ENCODE assay signal across 1 cellular context in the genomic region with DNA sequence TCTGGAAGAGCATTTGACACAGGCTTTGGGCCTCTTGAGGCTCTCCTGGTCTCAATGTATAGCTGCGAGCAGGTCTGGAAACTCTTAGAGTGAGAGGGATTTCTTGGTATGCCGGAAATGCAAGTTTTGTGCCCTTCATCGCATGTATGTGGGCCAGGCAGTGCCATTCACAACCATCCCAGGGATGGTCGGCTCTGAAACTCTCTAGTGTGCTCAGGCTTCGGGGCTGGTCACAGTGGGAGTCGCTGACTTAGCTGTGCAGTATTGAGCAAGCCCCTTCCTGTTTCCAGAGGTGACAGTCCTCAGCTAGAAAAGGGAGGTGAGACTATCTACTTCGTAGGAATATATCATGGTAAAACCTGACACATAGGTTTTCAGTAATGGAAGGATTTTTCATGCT.
TF ChIP-seq lines count a peak whose summit lies in the region.

No MANE protein-coding gene starts in this region.

TF ChIP-seq in GM23338, 12 proteins besides CTCF, POLR2A, EP300 and RAD21 (continued from another document):
- TF ChIP-seq, protein P1, sequence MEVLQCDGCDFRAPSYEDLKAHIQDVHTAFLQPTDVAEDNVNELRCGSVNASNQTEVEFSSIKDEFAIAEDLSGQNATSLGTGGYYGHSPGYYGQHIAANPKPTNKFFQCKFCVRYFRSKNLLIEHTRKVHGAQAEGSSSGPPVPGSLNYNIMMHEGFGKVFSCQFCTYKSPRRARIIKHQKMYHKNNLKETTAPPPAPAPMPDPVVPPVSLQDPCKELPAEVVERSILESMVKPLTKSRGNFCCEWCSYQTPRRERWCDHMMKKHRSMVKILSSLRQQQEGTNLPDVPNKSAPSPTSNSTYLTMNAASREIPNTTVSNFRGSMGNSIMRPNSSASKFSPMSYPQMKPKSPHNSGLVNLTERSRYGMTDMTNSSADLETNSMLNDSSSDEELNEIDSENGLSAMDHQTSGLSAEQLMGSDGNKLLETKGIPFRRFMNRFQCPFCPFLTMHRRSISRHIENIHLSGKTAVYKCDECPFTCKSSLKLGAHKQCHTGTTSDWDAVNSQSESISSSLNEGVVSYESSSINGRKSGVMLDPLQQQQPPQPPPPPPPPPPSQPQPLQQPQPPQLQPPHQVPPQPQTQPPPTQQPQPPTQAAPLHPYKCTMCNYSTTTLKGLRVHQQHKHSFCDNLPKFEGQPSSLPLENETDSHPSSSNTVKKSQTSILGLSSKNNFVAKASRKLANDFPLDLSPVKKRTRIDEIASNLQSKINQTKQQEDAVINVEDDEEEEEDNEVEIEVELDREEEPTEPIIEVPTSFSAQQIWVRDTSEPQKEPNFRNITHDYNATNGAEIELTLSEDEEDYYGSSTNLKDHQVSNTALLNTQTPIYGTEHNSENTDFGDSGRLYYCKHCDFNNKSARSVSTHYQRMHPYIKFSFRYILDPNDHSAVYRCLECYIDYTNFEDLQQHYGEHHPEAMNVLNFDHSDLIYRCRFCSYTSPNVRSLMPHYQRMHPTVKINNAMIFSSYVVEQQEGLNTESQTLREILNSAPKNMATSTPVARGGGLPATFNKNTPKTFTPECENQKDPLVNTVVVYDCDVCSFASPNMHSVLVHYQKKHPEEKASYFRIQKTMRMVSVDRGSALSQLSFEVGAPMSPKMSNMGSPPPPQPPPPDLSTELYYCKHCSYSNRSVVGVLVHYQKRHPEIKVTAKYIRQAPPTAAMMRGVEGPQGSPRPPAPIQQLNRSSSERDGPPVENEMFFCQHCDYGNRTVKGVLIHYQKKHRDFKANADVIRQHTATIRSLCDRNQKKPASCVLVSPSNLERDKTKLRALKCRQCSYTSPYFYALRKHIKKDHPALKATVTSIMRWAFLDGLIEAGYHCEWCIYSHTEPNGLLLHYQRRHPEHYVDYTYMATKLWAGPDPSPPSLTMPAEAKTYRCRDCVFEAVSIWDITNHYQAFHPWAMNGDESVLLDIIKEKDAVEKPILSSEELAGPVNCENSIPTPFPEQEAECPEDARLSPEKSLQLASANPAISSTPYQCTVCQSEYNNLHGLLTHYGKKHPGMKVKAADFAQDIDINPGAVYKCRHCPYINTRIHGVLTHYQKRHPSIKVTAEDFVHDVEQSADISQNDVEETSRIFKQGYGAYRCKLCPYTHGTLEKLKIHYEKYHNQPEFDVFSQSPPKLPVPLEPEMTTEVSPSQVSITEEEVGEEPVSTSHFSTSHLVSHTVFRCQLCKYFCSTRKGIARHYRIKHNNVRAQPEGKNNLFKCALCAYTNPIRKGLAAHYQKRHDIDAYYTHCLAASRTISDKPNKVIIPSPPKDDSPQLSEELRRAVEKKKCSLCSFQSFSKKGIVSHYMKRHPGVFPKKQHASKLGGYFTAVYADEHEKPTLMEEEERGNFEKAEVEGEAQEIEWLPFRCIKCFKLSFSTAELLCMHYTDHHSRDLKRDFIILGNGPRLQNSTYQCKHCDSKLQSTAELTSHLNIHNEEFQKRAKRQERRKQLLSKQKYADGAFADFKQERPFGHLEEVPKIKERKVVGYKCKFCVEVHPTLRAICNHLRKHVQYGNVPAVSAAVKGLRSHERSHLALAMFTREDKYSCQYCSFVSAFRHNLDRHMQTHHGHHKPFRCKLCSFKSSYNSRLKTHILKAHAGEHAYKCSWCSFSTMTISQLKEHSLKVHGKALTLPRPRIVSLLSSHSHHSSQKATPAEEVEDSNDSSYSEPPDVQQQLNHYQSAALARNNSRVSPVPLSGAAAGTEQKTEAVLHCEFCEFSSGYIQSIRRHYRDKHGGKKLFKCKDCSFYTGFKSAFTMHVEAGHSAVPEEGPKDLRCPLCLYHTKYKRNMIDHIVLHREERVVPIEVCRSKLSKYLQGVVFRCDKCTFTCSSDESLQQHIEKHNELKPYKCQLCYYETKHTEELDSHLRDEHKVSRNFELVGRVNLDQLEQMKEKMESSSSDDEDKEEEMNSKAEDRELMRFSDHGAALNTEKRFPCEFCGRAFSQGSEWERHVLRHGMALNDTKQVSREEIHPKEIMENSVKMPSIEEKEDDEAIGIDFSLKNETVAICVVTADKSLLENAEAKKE (CRISPR knock-in tag; IDR thresholded peaks at IDR 0.05): no peak
- TF ChIP-seq, protein P2, sequence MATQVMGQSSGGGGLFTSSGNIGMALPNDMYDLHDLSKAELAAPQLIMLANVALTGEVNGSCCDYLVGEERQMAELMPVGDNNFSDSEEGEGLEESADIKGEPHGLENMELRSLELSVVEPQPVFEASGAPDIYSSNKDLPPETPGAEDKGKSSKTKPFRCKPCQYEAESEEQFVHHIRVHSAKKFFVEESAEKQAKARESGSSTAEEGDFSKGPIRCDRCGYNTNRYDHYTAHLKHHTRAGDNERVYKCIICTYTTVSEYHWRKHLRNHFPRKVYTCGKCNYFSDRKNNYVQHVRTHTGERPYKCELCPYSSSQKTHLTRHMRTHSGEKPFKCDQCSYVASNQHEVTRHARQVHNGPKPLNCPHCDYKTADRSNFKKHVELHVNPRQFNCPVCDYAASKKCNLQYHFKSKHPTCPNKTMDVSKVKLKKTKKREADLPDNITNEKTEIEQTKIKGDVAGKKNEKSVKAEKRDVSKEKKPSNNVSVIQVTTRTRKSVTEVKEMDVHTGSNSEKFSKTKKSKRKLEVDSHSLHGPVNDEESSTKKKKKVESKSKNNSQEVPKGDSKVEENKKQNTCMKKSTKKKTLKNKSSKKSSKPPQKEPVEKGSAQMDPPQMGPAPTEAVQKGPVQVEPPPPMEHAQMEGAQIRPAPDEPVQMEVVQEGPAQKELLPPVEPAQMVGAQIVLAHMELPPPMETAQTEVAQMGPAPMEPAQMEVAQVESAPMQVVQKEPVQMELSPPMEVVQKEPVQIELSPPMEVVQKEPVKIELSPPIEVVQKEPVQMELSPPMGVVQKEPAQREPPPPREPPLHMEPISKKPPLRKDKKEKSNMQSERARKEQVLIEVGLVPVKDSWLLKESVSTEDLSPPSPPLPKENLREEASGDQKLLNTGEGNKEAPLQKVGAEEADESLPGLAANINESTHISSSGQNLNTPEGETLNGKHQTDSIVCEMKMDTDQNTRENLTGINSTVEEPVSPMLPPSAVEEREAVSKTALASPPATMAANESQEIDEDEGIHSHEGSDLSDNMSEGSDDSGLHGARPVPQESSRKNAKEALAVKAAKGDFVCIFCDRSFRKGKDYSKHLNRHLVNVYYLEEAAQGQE (IDR thresholded peaks at IDR 0.05; ENCODE audit: unreplicated experiment): no peak
